Comparison of ENCODE assay signal across 1 cellular context in the genomic region with DNA sequence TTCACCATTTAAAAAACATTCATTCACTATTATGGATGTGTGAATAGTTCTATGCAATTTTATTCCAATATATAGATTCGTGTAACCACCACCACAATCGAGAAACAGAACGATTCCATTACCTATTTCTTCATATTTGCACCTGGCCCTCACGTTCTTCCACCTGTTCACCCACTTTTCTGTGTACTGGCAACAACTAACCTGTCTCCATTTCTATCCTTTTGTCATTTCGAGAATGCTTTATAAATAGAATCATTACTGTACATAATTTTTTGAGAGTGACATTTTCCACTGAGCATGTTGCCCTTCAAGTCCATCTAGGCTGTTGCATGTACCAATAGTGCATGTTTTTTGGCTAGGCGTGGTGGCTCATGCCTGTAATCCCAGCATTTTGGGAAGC.
TF ChIP-seq lines count a peak whose summit lies in the region.

No MANE protein-coding gene starts in this region.

TF ChIP-seq in GM12878, 131 proteins besides CTCF, POLR2A, EP300 and RAD21:
- TF ChIP-seq TCF3 (IDR thresholded peaks at IDR 0.05; ENCODE audit: borderline replicate concordance, insufficient read depth, low read depth, low read length) (peak; percentile 48; the same call in 1 of the 2 replicates), ATF7 (IDR thresholded peaks at IDR 0.05; ENCODE audit: low read depth) (0 out of 2 replicates have a peak, but pooled peaks have one; percentile 15), BRCA1 (IDR thresholded peaks at IDR 0.05; ENCODE audit: low read depth, low read length) (no peak), RUNX3 (IDR thresholded peaks at IDR 0.05; ENCODE audit: low read length) (peak; percentile 70), FOXM1 (IDR thresholded peaks at IDR 0.05; ENCODE audit: low read depth, low read length) (peak; percentile 73; the same call in 1 of the 2 replicates), CREM (IDR thresholded peaks at IDR 0.05; ENCODE audit: low read depth) (peak; percentile 40), MYB (IDR thresholded peaks at IDR 0.05; ENCODE audit: borderline replicate concordance, low read depth, low read length) (no peak), MEF2A (IDR thresholded peaks at IDR 0.05; ENCODE audit: insufficient read depth, low read depth, low read length) (peak; percentile 78; the same call in 1 of the 2 replicates), JUNB (IDR thresholded peaks at IDR 0.05) (peak; percentile 74), ATF2 (IDR thresholded peaks at IDR 0.05; ENCODE audit: low read length) (peak; percentile 57), ZBED1 (IDR thresholded peaks at IDR 0.05; ENCODE audit: borderline replicate concordance) (peak; percentile 58; the same call in 1 of the 2 replicates), NFIC (IDR thresholded peaks at IDR 0.05; ENCODE audit: low read depth, low read length) (peak; percentile 64), MLLT1 (IDR thresholded peaks at IDR 0.05) (no peak), BHLHE40 (IDR thresholded peaks at IDR 0.05; ENCODE audit: borderline replicate concordance in 1 of 2, low read depth in 2 of 2, low read length in 1 of 2) (peak; percentile 26 to 62; a peak in 2 of 4 replicates), ZNF217 (IDR thresholded peaks at IDR 0.05) (no peak), TCF12 (IDR thresholded peaks at IDR 0.05; ENCODE audit: low read depth, low read length) (0 out of 2 replicates have a peak, but pooled peaks have one; percentile 44)
- TF ChIP-seq, protein P1, sequence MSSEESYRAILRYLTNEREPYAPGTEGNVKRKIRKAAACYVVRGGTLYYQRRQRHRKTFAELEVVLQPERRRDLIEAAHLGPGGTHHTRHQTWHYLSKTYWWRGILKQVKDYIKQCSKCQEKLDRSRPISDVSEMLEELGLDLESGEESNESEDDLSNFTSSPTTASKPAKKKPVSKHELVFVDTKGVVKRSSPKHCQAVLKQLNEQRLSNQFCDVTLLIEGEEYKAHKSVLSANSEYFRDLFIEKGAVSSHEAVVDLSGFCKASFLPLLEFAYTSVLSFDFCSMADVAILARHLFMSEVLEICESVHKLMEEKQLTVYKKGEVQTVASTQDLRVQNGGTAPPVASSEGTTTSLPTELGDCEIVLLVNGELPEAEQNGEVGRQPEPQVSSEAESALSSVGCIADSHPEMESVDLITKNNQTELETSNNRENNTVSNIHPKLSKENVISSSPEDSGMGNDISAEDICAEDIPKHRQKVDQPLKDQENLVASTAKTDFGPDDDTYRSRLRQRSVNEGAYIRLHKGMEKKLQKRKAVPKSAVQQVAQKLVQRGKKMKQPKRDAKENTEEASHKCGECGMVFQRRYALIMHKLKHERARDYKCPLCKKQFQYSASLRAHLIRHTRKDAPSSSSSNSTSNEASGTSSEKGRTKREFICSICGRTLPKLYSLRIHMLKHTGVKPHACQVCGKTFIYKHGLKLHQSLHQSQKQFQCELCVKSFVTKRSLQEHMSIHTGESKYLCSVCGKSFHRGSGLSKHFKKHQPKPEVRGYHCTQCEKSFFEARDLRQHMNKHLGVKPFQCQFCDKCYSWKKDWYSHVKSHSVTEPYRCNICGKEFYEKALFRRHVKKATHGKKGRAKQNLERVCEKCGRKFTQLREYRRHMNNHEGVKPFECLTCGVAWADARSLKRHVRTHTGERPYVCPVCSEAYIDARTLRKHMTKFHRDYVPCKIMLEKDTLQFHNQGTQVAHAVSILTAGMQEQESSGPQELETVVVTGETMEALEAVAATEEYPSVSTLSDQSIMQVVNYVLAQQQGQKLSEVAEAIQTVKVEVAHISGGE (CRISPR knock-in tag; IDR thresholded peaks at IDR 0.05): no peak
